Comparison of ENCODE assay signal across 14 cellular contexts in genomic region chr3:72295276-72295973, GRCh38.
A peak's percentile ranks its signal among the peaks of the same experiment; 100 is the strongest.
DNase-seq lines count a peak whose midpoint lies in the region; ATAC-seq and TF ChIP-seq lines count a peak whose summit lies in the region.
"Had no signal": no experiment of that assay in that cellular context is flagged by ENCODE, and none has a peak within 500 bp of the region (broad histone marks: within the 10 kb centered on the region; RNA-seq: fewer than 3 reads in every experiment).

No MANE protein-coding gene starts in this region.

- peaks cover 4% of the 10 kb centered on the region for H3K27me3 Mint-ChIP-seq in activated CD4-positive, alpha-beta T cell treated with anti-CD3 and anti-CD28 coated beads, Interleukin-2, amount 10 ng/mL, durations not matched to agents 7 days and 5 days
- H3K27me3 Mint-ChIP-seq in activated T-cell treated with anti-CD3 and anti-CD28 coated beads, Interleukin-2, amount 50 U/mL, for 4 hours (ENCODE audit: low read depth) = no peaks in the 10 kb centered on the region

- H3F3A ChIP-seq in SK-N-SH (replicated peaks; ENCODE audit: insufficient read depth) = no peaks in the 10 kb centered on the region

- ATAC-seq in SK-N-SH treated with all-trans-retinoic acid at 6 μM for 48 hours (no peak; the same call in 2 of the 3 replicates), heart left ventricle (no peak)
- no peak for ATAC-seq in activated T-cell treated with anti-CD3 and anti-CD28 coated beads, Interleukin-2, amount 50 U/mL, for 4 hours
- ATAC-seq: CD8-positive, alpha-beta T cell had no signal

- no peak for TF ChIP-seq POLR2A in esophagus squamous epithelium (IDR thresholded peaks at IDR 0.05)
- TF ChIP-seq POLR2A in heart left ventricle (IDR thresholded peaks at IDR 0.05) = no peak

- H3K4me3 ChIP-seq in SK-N-SH (ENCODE audit: low read depth in 2 of 2, low read length in 1 of 2) (no peak overlapping the region), WERI-Rb-1 (ENCODE audit: low read depth, low read length) (no peak overlapping the region), esophagus squamous epithelium (no peak overlapping the region), heart left ventricle (no peak overlapping the region)

- H3K9me3 ChIP-seq in SK-N-SH = no peaks in the 10 kb centered on the region
- no peaks in the 10 kb centered on the region for H3K9me3 ChIP-seq in WERI-Rb-1 (ENCODE audit: severe bottlenecking)
- no peaks in the 10 kb centered on the region for H3K9me3 ChIP-seq in esophagus squamous epithelium
- no peaks in the 10 kb centered on the region for H3K9me3 ChIP-seq in heart left ventricle

- peaks cover 15% of the 10 kb centered on the region; the same call in 1 of the 2 replicates for H3K27me3 ChIP-seq in SK-N-SH (ENCODE audit: insufficient read depth)
- H3K27me3 ChIP-seq in WERI-Rb-1 (ENCODE audit: insufficient read depth, low read depth, severe bottlenecking) = no peaks in the 10 kb centered on the region
- peaks cover 0 to 12% (median 0%) of the 10 kb centered on the region in 4 donors for H3K27me3 ChIP-seq in esophagus squamous epithelium
- no peaks in the 10 kb centered on the region for H3K27me3 ChIP-seq in heart left ventricle

- H3K9me3 Mint-ChIP-seq in activated CD4-positive, alpha-beta T cell treated with anti-CD3 and anti-CD28 coated beads, Interleukin-2, amount 10 ng/mL, durations not matched to agents 7 days and 5 days = no peaks in the 10 kb centered on the region
- H3K9me3 Mint-ChIP-seq in activated T-cell treated with anti-CD3 and anti-CD28 coated beads, Interleukin-2, amount 50 U/mL, for 4 hours = peaks cover 3% of the 10 kb centered on the region
- H3K9me3 Mint-ChIP-seq: H9 had no signal

- TF ChIP-seq CTCF in SK-N-SH (IDR thresholded peaks at IDR 0.05) (no peak), WERI-Rb-1 (IDR thresholded peaks at IDR 0.05; ENCODE audit: low read depth, low read length) (no peak), esophagus squamous epithelium (IDR thresholded peaks at IDR 0.05) (no peak), heart left ventricle (IDR thresholded peaks at IDR 0.05) (no peak)

- H3K4me1 Mint-ChIP-seq in activated CD4-positive, alpha-beta T cell treated with anti-CD3 and anti-CD28 coated beads, Interleukin-2, amount 10 ng/mL, durations not matched to agents 7 days and 5 days = no peaks in the 10 kb centered on the region
- H3K4me1 Mint-ChIP-seq in activated T-cell treated with anti-CD3 and anti-CD28 coated beads, Interleukin-2, amount 50 U/mL, for 4 hours (ENCODE audit: low read depth) = no peaks in the 10 kb centered on the region

- H3K4me2 ChIP-seq in SK-N-SH = no peak overlapping the region

- WGBS in SK-N-SH (ENCODE audit: low lambda C conversion rate) = 49% methylated on average over 7 of the region's 7 CpGs
- 26 to 50% methylated on average over 7 of the region's 7 CpGs for WGBS in esophagus squamous epithelium, 2 donors
- WGBS in heart left ventricle, 4 donors = 83 to 94% (median 89%) methylated on average over 7 of the region's 7 CpGs

- H3K9ac ChIP-seq in SK-N-SH = no peak overlapping the region

- H3K79me2 ChIP-seq in SK-N-SH (ENCODE audit: insufficient read depth) = no peaks in the 10 kb centered on the region

- H3K4me1 ChIP-seq in SK-N-SH (ENCODE audit: control insufficient read depth in 1 of 2, insufficient read depth in 2 of 2, low read depth in 1 of 2, low read length in 1 of 2) = peaks cover 0 to 64% of the 10 kb centered on the region in 2 experiments; a peak in 2 of 4 replicates
- H3K4me1 ChIP-seq in esophagus squamous epithelium = peaks cover 0 to 53% (median 10%) of the 10 kb centered on the region in 3 donors
- peaks cover 0 to 16% (median 11%) of the 10 kb centered on the region in 12 donors for H3K4me1 ChIP-seq in heart left ventricle

- no peaks in the 10 kb centered on the region for H3K36me3 Mint-ChIP-seq in activated CD4-positive, alpha-beta T cell treated with anti-CD3 and anti-CD28 coated beads, Interleukin-2, amount 10 ng/mL, durations not matched to agents 7 days and 5 days (ENCODE audit: low read depth)
- no peaks in the 10 kb centered on the region for H3K36me3 Mint-ChIP-seq in activated T-cell treated with anti-CD3 and anti-CD28 coated beads, Interleukin-2, amount 50 U/mL, for 4 hours (ENCODE audit: insufficient read depth)
- H3K36me3 Mint-ChIP-seq: CD14-positive monocyte; CD8-positive, alpha-beta T cell had no signal

- no peak overlapping the region for H3K4me3 Mint-ChIP-seq in activated CD4-positive, alpha-beta T cell treated with anti-CD3 and anti-CD28 coated beads, Interleukin-2, amount 10 ng/mL, durations not matched to agents 7 days and 5 days
- H3K4me3 Mint-ChIP-seq in activated T-cell treated with anti-CD3 and anti-CD28 coated beads, Interleukin-2, amount 50 U/mL, for 4 hours = no peak overlapping the region
- H3K4me3 Mint-ChIP-seq: CD14-positive monocyte; CD8-positive, alpha-beta T cell; H9 had no signal

- no peaks in the 10 kb centered on the region for H4K20me1 ChIP-seq in SK-N-SH (ENCODE audit: insufficient read depth)

- peak overlapping the region in 1 of 2 experiments; percentile 95; a peak in 2 of 4 replicates for H3K27ac ChIP-seq in SK-N-SH (ENCODE audit: low read depth in 2 of 2, low read length in 1 of 2)
- peak overlapping the region; percentile 96 for H3K27ac ChIP-seq in WERI-Rb-1
- peak overlapping the region in 3 of 4 donors; percentile 48 to 82 (median 69) for H3K27ac ChIP-seq in esophagus squamous epithelium
- H3K27ac ChIP-seq in heart left ventricle = no peak overlapping the region

- TF ChIP-seq RAD21 in SK-N-SH (IDR thresholded peaks at IDR 0.05; ENCODE audit: low read length) = no peak

- CTCF ChIA-PET in SK-N-SH (lab: Yijun Ruan, JAX) = interaction anchor here (0.6 to 0.9 kb wide), 3 partner anchors 40 to 373 kb away, joined by 3 read pairs; no protein-coding TSS in a partner anchor
- CTCF ChIA-PET in activated CD4-positive, alpha-beta T cell treated with anti-CD3 and anti-CD28 coated beads, Interleukin-2, amount 10 ng/mL, durations not matched to agents 7 days and 5 days (lab: Charles Lee) = interaction anchor here (0.6 to 1.0 kb wide), 5 partner anchors 22 to 376 kb away, joined by 3 read pairs; no protein-coding TSS in a partner anchor

- no peak overlapping the region for H2AFZ ChIP-seq in SK-N-SH (ENCODE audit: low read depth)

- no peak for TF ChIP-seq EP300 in SK-N-SH (IDR thresholded peaks at IDR 0.05; ENCODE audit: borderline replicate concordance in 1 of 2, low read depth in 1 of 2, low read length in 1 of 2)

- POLR2A ChIA-PET in SK-N-SH (lab: Yijun Ruan, JAX) = no interaction called here
- POLR2A ChIA-PET in activated CD4-positive, alpha-beta T cell treated with anti-CD3 and anti-CD28 coated beads, Interleukin-2, amount 10 ng/mL, durations not matched to agents 7 days and 5 days (lab: Charles Lee) = no interaction called here

- no peaks in the 10 kb centered on the region for H3K9me2 ChIP-seq in SK-N-SH

- DNase-seq in SK-N-SH = peak; percentile 61
- DNase-seq in WERI-Rb-1 = peak; percentile 38
- DNase-seq in esophagus squamous epithelium (lab: John Stamatoyannopoulos, UW) = no peak
- no peak for DNase-seq in activated CD4-positive, alpha-beta T cell treated with anti-CD3 and anti-CD28 coated beads, Interleukin-2, amount 10 ng/mL, durations not matched to agents 7 days and 5 days
- DNase-seq in activated T-cell treated with anti-CD3 and anti-CD28 coated beads, Interleukin-2, amount 50 U/mL, for 4 hours = no peak
- no peak for DNase-seq in heart left ventricle
- DNase-seq: CD8-positive, alpha-beta T cell; COR-L47; DMS53; GF-D8; GOT3; H9 had no signal

- no peak overlapping the region for H3K27ac Mint-ChIP-seq in activated CD4-positive, alpha-beta T cell treated with anti-CD3 and anti-CD28 coated beads, Interleukin-2, amount 10 ng/mL, durations not matched to agents 7 days and 5 days
- H3K27ac Mint-ChIP-seq: CD14-positive monocyte; CD8-positive, alpha-beta T cell; H9 had no signal

- intact Hi-C loops in esophagus squamous epithelium (cut with DNase I) (no loop called here), heart left ventricle (cut with DNase I) (no loop called here)

- H3K36me3 ChIP-seq in SK-N-SH (replicated peaks in 1 of 2; ENCODE audit: control insufficient read depth in 1 of 2, insufficient read depth in 2 of 2, low read length in 1 of 2) (no peaks in the 10 kb centered on the region), WERI-Rb-1 (no peaks in the 10 kb centered on the region), esophagus squamous epithelium (no peaks in the 10 kb centered on the region), heart left ventricle (no peaks in the 10 kb centered on the region)

TF ChIP-seq in SK-N-SH, 30 proteins besides CTCF, POLR2A, EP300 and RAD21 (continues in another document):
- TF ChIP-seq MAX (IDR thresholded peaks at IDR 0.05; ENCODE audit: low read depth) = no peak
- no peak for TF ChIP-seq USF2 (IDR thresholded peaks at IDR 0.05; ENCODE audit: borderline replicate concordance, low read depth, low read length)
- no peak for TF ChIP-seq SIN3A (IDR thresholded peaks at IDR 0.05; ENCODE audit: borderline replicate concordance, low read depth, low read length)
- no peak for TF ChIP-seq TAF1 (IDR thresholded peaks at IDR 0.05; ENCODE audit: borderline replicate concordance, low read depth, low read length)

TF ChIP-seq in SK-N-SH treated with all-trans-retinoic acid at 6 μM for 48 hours, 23 proteins besides CTCF, POLR2A, EP300 and RAD21:
- no peak for TF ChIP-seq TSHZ2 (CRISPR knock-in tag; IDR thresholded peaks at IDR 0.05)

Comparison
In these comparisons a context has a peak if more than half of its experiments do, and no peak if none do; other contexts are left out.
1. DNase-seq: peak in SK-N-SH (single experiment) and WERI-Rb-1 (single experiment); none in esophagus squamous epithelium (single experiment), activated CD4-positive, alpha-beta T cell treated with anti-CD3 and anti-CD28 coated beads, Interleukin-2, amount 10 ng/mL, durations not matched to agents 7 days and 5 days (single experiment), activated T-cell treated with anti-CD3 and anti-CD28 coated beads, Interleukin-2, amount 50 U/mL, for 4 hours (single experiment) and heart left ventricle (0 of 5).
2. H3K27ac ChIP-seq: peak in WERI-Rb-1 (single experiment) and esophagus squamous epithelium (3 of 4); none in heart left ventricle (0 of 12).